8 cellular contexts compared by ENCODE assay signal in the genomic region with DNA sequence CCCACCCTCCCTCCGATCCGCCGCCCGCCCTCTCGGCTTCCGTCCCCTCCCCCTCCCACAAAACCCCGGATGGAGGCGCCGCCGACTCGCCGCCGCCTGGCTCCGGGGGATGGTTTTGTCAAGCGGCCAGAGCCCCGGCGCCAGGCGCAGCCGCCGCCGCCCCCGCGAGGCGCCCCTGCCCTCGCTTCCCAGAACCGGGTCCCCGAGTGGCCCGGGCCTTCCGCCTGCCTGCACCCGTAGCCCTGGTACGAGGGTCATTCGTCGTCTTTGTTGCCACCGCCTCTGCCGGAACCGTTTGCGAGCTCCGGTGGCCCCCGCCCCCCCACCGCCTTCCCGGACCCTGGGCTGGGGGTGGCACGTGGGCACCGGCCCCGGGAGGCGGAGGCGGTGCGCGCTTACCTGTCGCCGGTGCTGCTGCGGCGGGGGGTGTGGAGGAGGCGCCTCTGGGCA. TPM values are rescaled to one million over a fixed set of nuclear protein-coding genes. Genes with fewer than 3 reads are reported as not detected.
A peak's percentile ranks its signal among the peaks of the same experiment; 100 is the strongest.
DNase-seq lines count a peak whose midpoint lies in the region; ATAC-seq and TF ChIP-seq lines count a peak whose summit lies in the region.

No MANE protein-coding gene starts in this region.

- no peaks in the 10 kb centered on the region for H3K9me2 ChIP-seq in OCI-LY1 (ENCODE audit: low read depth, low read length)

- peaks cover 51% of the 10 kb centered on the region for H3K4me1 ChIP-seq in OCI-LY1 (ENCODE audit: insufficient read depth, low read length, severe bottlenecking)
- peaks cover 20 to 65% (median 24%) of the 10 kb centered on the region in 3 donors for H3K4me1 ChIP-seq in esophagus squamous epithelium

- H3K27me3 Mint-ChIP-seq in activated T-cell treated with anti-CD3 and anti-CD28 coated beads, Interleukin-2, amount 50 U/mL, for 24 hours, result no peaks in the 10 kb centered on the region

- peak; percentile 46 for DNase-seq in 8988T
- DNase-seq in activated T-cell treated with anti-CD3 and anti-CD28 coated beads, Interleukin-2, amount 50 U/mL, for 24 hours, result peak; percentile 88
- no peak for DNase-seq in esophagus squamous epithelium (lab: John Stamatoyannopoulos, UW)
- DNase-seq in myocyte (ENCODE audit: low read depth), result peak; percentile 76
- DNase-seq in stimulated activated CD8-positive, alpha-beta memory T cell treated with anti-CD3 and anti-CD28 coated beads, Interleukin-7, amount 100 ng/mL, for 24 hours (ENCODE audit: low read depth), result peak; percentile 59

- H3K27me3 ChIP-seq in OCI-LY1 (ENCODE audit: insufficient read depth, low read length) (no peaks in the 10 kb centered on the region), esophagus squamous epithelium (no peaks in the 10 kb centered on the region)

- TF ChIP-seq CTCF in OCI-LY1 (IDR thresholded peaks at IDR 0.05; ENCODE audit: low read length), result no peak
- TF ChIP-seq CTCF in esophagus squamous epithelium (IDR thresholded peaks at IDR 0.05), result no peak

- H3K36me3 ChIP-seq in OCI-LY1 (ENCODE audit: insufficient read depth, low read length), result peaks cover 38% of the 10 kb centered on the region
- no peaks in the 10 kb centered on the region for H3K36me3 ChIP-seq in esophagus squamous epithelium

- H3K4me2 ChIP-seq in OCI-LY1 (ENCODE audit: low read length), result peak overlapping the region; percentile 92

- H3K4me1 Mint-ChIP-seq in activated T-cell treated with anti-CD3 and anti-CD28 coated beads, Interleukin-2, amount 50 U/mL, for 24 hours (ENCODE audit: low read depth), result peaks cover 61% of the 10 kb centered on the region

- H3K9me3 ChIP-seq in OCI-LY1 (ENCODE audit: low read length) (no peaks in the 10 kb centered on the region), esophagus squamous epithelium (no peaks in the 10 kb centered on the region)

- TF ChIP-seq POLR2A in esophagus squamous epithelium (IDR thresholded peaks at IDR 0.05), result peak in 1 of 4 donors; percentile 22

- peak overlapping the region; percentile 100 for H3K4me3 ChIP-seq in OCI-LY1 (ENCODE audit: low read depth, low read length, poor library complexity, severe bottlenecking)
- peak overlapping the region; percentile 85 to 99 (median 90) for H3K4me3 ChIP-seq in esophagus squamous epithelium

- H4K20me1 ChIP-seq in OCI-LY1 (ENCODE audit: insufficient read depth, low read length), result no peaks in the 10 kb centered on the region

- WGBS in esophagus squamous epithelium, 2 donors, result no CpG with 5 or more reads among the region's 53 CpGs

- 0 out of 2 replicates have a peak, but pooled peaks cover 6% of the 10 kb centered on the region for H3F3A ChIP-seq in OCI-LY1 (ENCODE audit: insufficient read depth, low read length)

- H3K9ac ChIP-seq in OCI-LY1 (ENCODE audit: low read length), result peak overlapping the region; percentile 100

- H3K27ac Mint-ChIP-seq in activated T-cell treated with anti-CD3 and anti-CD28 coated beads, Interleukin-2, amount 50 U/mL, for 24 hours, result peak overlapping the region; percentile 97

- peak overlapping the region; percentile 93 for H3K27ac ChIP-seq in OCI-LY1 (ENCODE audit: low read depth, low read length, poor library complexity, severe bottlenecking)
- H3K27ac ChIP-seq in esophagus squamous epithelium, result peak overlapping the region; percentile 98 to 100 (median 99)

- H3K9me3 Mint-ChIP-seq in activated T-cell treated with anti-CD3 and anti-CD28 coated beads, Interleukin-2, amount 50 U/mL, for 24 hours, result no peaks in the 10 kb centered on the region

- H3K36me3 Mint-ChIP-seq in activated T-cell treated with anti-CD3 and anti-CD28 coated beads, Interleukin-2, amount 50 U/mL, for 24 hours (ENCODE audit: low read depth), result peaks cover 61% of the 10 kb centered on the region

- no peak overlapping the region for H2AFZ ChIP-seq in OCI-LY1 (ENCODE audit: low read length)

- H3K79me2 ChIP-seq in OCI-LY1 (ENCODE audit: insufficient read depth, low read length), result peaks cover 73% of the 10 kb centered on the region

- intact Hi-C loops in esophagus squamous epithelium (cut with DNase I), result loop anchor here (10.0 kb wide), 1 partner anchor 54 kb away; no protein-coding TSS in a partner anchor

- peak overlapping the region; percentile 98 for H3K4me3 Mint-ChIP-seq in activated T-cell treated with anti-CD3 and anti-CD28 coated beads, Interleukin-2, amount 50 U/mL, for 24 hours

- ATAC-seq in GM18511 (IDR thresholded peaks at IDR 0.05; ENCODE audit: unreplicated experiment), result peak; percentile 19
- peak; percentile 10 for ATAC-seq in HG03066 (IDR thresholded peaks at IDR 0.05; ENCODE audit: low read depth, unreplicated experiment)

RNA-seq across cellular contexts. Expression of a gene that starts 0.3 kb away (rescaled TPM):
- total RNA-seq in esophagus squamous epithelium (10 to 100 TPM in 1 of 4 donors, 1 to 10 TPM in 3; 4.2 to 11.3 (median 7.4) TPM), myocyte (8.3 and 10.0 TPM in 2 replicates)
- 6.2 TPM for polyA plus RNA-seq in myocyte (2012)
